In the genomic region with DNA sequence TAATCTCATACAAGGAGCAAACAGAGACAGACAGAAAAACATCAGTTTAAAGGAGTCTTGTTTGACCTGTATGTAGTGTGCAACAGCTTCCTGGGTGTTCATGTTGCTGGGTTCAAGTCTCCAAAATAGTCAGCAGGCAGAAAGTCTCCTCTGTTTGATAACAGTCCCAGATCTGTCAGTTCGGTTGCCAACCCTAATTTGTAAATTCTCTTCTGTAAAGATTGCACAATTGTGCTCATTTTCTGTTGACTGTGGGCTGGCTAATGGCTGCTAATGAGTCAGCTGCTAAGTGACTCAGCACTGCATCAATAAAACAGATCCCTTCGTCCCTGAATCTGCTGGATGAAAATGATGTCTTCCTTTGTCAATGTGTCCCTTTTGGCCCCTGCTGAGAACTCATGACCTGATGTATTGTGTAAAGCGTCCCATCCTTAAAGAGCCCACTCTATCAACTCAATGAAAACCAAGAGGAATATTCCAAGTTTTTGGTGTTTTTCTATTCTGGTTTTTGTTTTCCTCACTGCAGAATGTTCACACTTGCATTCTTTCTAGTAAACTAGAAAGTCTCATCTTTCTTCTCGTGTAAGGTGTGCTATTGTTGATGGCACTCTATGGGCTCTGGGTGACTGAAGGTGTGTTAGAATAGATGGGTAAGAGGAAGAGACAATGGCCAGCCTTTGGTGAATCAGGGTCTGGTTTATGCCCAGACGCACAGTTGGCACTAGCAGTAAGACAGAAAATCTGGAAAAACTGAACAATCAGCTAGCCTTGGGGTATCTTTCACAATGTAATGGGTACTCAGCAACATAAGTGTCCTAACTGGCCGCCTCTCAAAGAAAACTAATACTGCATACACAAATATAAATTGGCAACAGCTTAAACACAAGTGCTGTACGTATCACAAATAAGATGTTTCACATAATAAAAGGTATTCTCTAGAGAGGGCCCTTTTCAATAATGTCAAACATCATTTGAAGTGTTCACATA, we compare ENCODE assay signal across 8 cellular contexts.
DNase-seq lines count a peak whose midpoint lies in the region; ATAC-seq and TF ChIP-seq lines count a peak whose summit lies in the region.

No MANE protein-coding gene starts in this region.

- TF ChIP-seq EP300 in tibial nerve (IDR thresholded peaks at IDR 0.05), result peak; percentile 15 to 93

- POLR2A ChIA-PET in BJ (lab: Charles Lee), result no interaction called here

- peaks cover 0 to 15% (median 10%) of the 10 kb centered on the region in 4 donors for H3K4me1 ChIP-seq in tibial nerve

- DNase-seq in BJ (ENCODE audit: low read depth) (peak; percentile 69), NCI-H1105 treated with DMSO at 0.1 percent for 48 hours (lab: John Stamatoyannopoulos, UW) (peak; percentile 25), astrocyte of the cerebellum (ENCODE audit: low read depth) (peak; percentile 74), kidney glomerular epithelial cell (lab: John Stamatoyannopoulos, UW) (peak; percentile 71), tibial nerve (ENCODE audit: low spot score in 2 of 2) (peak; percentile 20 to 71), cortex of kidney (lab: John Stamatoyannopoulos, UW) (no peak)
- DNase-seq in activated CD8-positive, alpha-beta memory T cell treated with anti-CD3 and anti-CD28 coated beads, Interleukin-2, amount 50 U/mL, for 4 hours, result no peak

- WGBS in tibial nerve, 2 donors, result 47 to 52% methylated on average over 7 of the region's 7 CpGs

- H3K4me3 ChIP-seq in BJ (ENCODE audit: low read depth, low read length) (no peak overlapping the region), astrocyte of the cerebellum (ENCODE audit: low read depth, low read length) (no peak overlapping the region), tibial nerve (no peak overlapping the region)

- peak overlapping the region in 3 of 4 donors; percentile 54 to 84 (median 71) for H3K27ac ChIP-seq in tibial nerve

- CTCF ChIA-PET in BJ (lab: Yijun Ruan, JAX), result interaction anchor here (1.2 kb wide), 1 partner anchor 9 kb away, joined by 3 read pairs; no protein-coding TSS in a partner anchor

- no peak for TF ChIP-seq POLR2A in tibial nerve (IDR thresholded peaks at IDR 0.05)

- no peak for ATAC-seq in HG02840 (IDR thresholded peaks at IDR 0.05; ENCODE audit: low FRiP score, unreplicated experiment)

- H3K27me3 ChIP-seq in BJ (ENCODE audit: control insufficient read depth, insufficient read depth, low read length), result no peaks in the 10 kb centered on the region; the same call in 1 of the 2 replicates
- H3K27me3 ChIP-seq in tibial nerve, result no peaks in the 10 kb centered on the region

- TF ChIP-seq CTCF in BJ (IDR thresholded peaks at IDR 0.05; ENCODE audit: insufficient read depth, low read depth, low read length), result no peak
- TF ChIP-seq CTCF in astrocyte of the cerebellum (IDR thresholded peaks at IDR 0.05; ENCODE audit: low read depth, low read length, missing control alignments), result no peak
- TF ChIP-seq CTCF in tibial nerve (IDR thresholded peaks at IDR 0.05), result no peak

- no peaks in the 10 kb centered on the region for H3K36me3 ChIP-seq in BJ (ENCODE audit: control insufficient read depth, insufficient read depth, low read length)
- no peaks in the 10 kb centered on the region for H3K36me3 ChIP-seq in tibial nerve

- in situ Hi-C loops in astrocyte of the cerebellum (cut with HindIII; ENCODE audit: low sequenced_read_pairs), result no loop called here

- H3K9me3 ChIP-seq in tibial nerve, result no peaks in the 10 kb centered on the region

Comparison
In these comparisons a context has a peak if more than half of its experiments do, and no peak if none do; other contexts are left out.
1. DNase-seq: peak in BJ (single experiment), NCI-H1105 treated with DMSO at 0.1 percent for 48 hours (single experiment), astrocyte of the cerebellum (single experiment), kidney glomerular epithelial cell (single experiment) and tibial nerve (2 of 2); none in activated CD8-positive, alpha-beta memory T cell treated with anti-CD3 and anti-CD28 coated beads, Interleukin-2, amount 50 U/mL, for 4 hours (single experiment) and cortex of kidney (single experiment).